ENCODE assay signal across 7 cellular contexts in the genomic region with DNA sequence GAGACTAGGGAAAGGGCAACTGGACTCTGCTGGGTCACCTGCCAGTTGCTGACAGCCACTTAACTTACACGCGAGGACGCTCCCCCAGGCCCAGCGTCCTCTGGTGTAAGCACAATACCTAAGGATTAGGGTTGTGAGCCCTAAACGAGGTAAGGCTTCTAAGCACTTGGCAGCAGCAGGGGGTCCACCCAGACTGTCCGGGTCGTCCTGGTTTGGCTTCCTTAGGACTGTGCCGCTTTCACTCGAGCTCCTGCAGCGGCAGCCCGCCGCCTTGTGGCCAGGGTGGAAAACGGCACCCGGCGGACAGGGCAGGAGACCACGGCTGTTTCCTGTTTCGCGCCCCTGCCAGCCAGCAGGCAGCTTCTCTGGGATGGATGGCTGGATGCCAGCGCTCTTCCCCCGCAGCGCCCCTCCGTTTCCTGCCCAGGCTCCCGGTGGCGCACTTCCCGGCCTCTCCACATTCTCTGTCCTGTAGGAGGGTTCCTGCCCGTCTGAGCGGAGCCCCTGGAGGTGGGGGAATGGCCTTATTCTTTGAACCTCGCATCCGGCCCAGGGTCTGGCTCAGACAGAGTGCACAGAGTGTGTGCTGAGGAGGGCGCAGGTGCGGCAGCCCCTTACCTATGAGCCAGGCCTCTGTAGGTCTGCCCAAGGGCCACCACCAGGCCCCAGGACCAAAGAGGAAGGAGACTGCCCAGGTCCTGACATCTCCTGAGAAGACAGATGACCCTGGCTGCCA. TPM values are rescaled to one million over a fixed set of nuclear protein-coding genes. Genes with fewer than 3 reads are reported as not detected.
DNase-seq lines count a peak whose midpoint lies in the region; ATAC-seq and TF ChIP-seq lines count a peak whose summit lies in the region.

No MANE protein-coding gene starts in this region.

- peak overlapping the region; percentile 84 for H3K4me3 Mint-ChIP-seq in natural killer cell treated with Interleukin-12 subunit alpha and Interleukin-12 subunit beta and Interleukin-15 and Interleukin-18, amount 100 ng/mL, for 72 hours

- ATAC-seq in natural killer cell treated with Interleukin-12 subunit alpha and Interleukin-12 subunit beta and Interleukin-15 and Interleukin-18, amount 100 ng/mL, for 72 hours: peak; percentile 62 to 69

- no peaks in the 10 kb centered on the region for H3K9me3 Mint-ChIP-seq in natural killer cell treated with Interleukin-12 subunit alpha and Interleukin-12 subunit beta and Interleukin-15 and Interleukin-18, amount 100 ng/mL, for 72 hours

- peak; percentile 91 for TF ChIP-seq CTCF in GM12873 (IDR thresholded peaks at IDR 0.05; ENCODE audit: insufficient read depth, low read depth, low read length, missing control alignments)

- H3K27me3 Mint-ChIP-seq in natural killer cell treated with Interleukin-12 subunit alpha and Interleukin-12 subunit beta and Interleukin-15 and Interleukin-18, amount 100 ng/mL, for 72 hours: peaks cover 0 to 8% of the 10 kb centered on the region in 2 donors

- H3K27ac Mint-ChIP-seq in natural killer cell treated with Interleukin-12 subunit alpha and Interleukin-12 subunit beta and Interleukin-15 and Interleukin-18, amount 100 ng/mL, for 72 hours: no peak overlapping the region

- H3K36me3 Mint-ChIP-seq in natural killer cell treated with Interleukin-12 subunit alpha and Interleukin-12 subunit beta and Interleukin-15 and Interleukin-18, amount 100 ng/mL, for 72 hours: no peaks in the 10 kb centered on the region

- peaks cover 11 to 16% of the 10 kb centered on the region in 2 donors for H3K4me1 Mint-ChIP-seq in natural killer cell treated with Interleukin-12 subunit alpha and Interleukin-12 subunit beta and Interleukin-15 and Interleukin-18, amount 100 ng/mL, for 72 hours (ENCODE audit: low read depth in 2 of 2)

- DNase-seq in HuH-7 (ENCODE audit: low spot score) (peak; percentile 88), OCI-M1 (lab: John Stamatoyannopoulos, UW) (peak; percentile 75), fibroblast of gingiva (ENCODE audit: low read depth) (peak; percentile 53), superior temporal gyrus (ENCODE audit: extremely low spot score) (peak; percentile 64)
- peak; percentile 90 for DNase-seq in activated T-cell treated with anti-CD3 and anti-CD28 coated beads, Interleukin-2, amount 50 U/mL, for 48 hours
- DNase-seq in natural killer cell treated with Interleukin-12 subunit alpha and Interleukin-12 subunit beta and Interleukin-15 and Interleukin-18, amount 100 ng/mL, for 72 hours (ENCODE audit: low spot score): peak; percentile 82

RNA-seq across cellular contexts. Expression of a gene that starts 47.0 kb away (rescaled TPM):
- 10 to 100 TPM; 47.1 to 62.2 TPM for total RNA-seq in natural killer cell treated with Interleukin-12 subunit alpha and Interleukin-12 subunit beta and Interleukin-15 and Interleukin-18, amount 100 ng/mL, for 72 hours

Comparison
In these comparisons a context has a peak if more than half of its experiments do, and no peak if none do; other contexts are left out.
1. Peak in every context shown above with its lines: DNase-seq and ATAC-seq.